23 cellular contexts compared by ENCODE assay signal in genomic region chr2:129821445-129821844, GRCh38.
"Had no signal": no experiment of that assay in that cellular context is flagged by ENCODE, and none has a peak within 500 bp of the region (broad histone marks: within the 10 kb centered on the region; RNA-seq: fewer than 3 reads in every experiment).

No MANE protein-coding gene starts in this region.

- H3K4me3 ChIP-seq: colonic mucosa, esophagus squamous epithelium, lower lobe of right lung, mucosa of descending colon, psoas muscle, skin epidermis, spleen, thoracic aorta, tibial nerve, upper lobe of right lung, uterus had no signal

- H3K4me1 Mint-ChIP-seq: naive B cell; neural crest cell; stimulated activated memory B cell treated with anti-CD40 and anti-IgM and Interleukin-4, amounts not matched to agents 10 μg/mL and 1 μg/mL and 100 μg/mL, for 72 hours had no signal

- H3K9me3 Mint-ChIP-seq: natural killer cell treated with Interleukin-12 subunit alpha and Interleukin-12 subunit beta and Interleukin-15 and Interleukin-18, amount 100 ng/mL, for 72 hours; neural crest cell; stimulated activated memory B cell treated with anti-CD40 and anti-IgM and Interleukin-4, amounts not matched to agents 10 μg/mL and 1 μg/mL and 100 μg/mL, for 72 hours had no signal

- H3K27me3 Mint-ChIP-seq: stimulated activated memory B cell treated with anti-CD40 and anti-IgM and Interleukin-4, amounts not matched to agents 10 μg/mL and 1 μg/mL and 100 μg/mL, for 72 hours had no signal

- H3K27ac Mint-ChIP-seq: naive B cell; natural killer cell treated with Interleukin-12 subunit alpha and Interleukin-12 subunit beta and Interleukin-15 and Interleukin-18, amount 100 ng/mL, for 72 hours; stimulated activated memory B cell treated with anti-CD40 and anti-IgM and Interleukin-4, amounts not matched to agents 10 μg/mL and 1 μg/mL and 100 μg/mL, for 72 hours had no signal

- DNase-seq: colonic mucosa; dermis blood vessel endothelial cell; effector memory CD4-positive, alpha-beta T cell; erythroblast; esophagus squamous epithelium; hypothalamus; lower lobe of right lung; mucosa of descending colon; naive B cell; psoas muscle; right cardiac atrium; spleen; stimulated activated CD4-positive, alpha-beta T cell treated with anti-CD3 and anti-CD28 coated beads, Interleukin-4, amount 100 ng/mL, for 4 hours; stimulated activated naive CD8-positive, alpha-beta T cell treated with anti-CD3 and anti-CD28 coated beads, Interleukin-15, Interleukin-2, amounts not matched to agents 100 U/mL and 50 U/mL, for 24 hours; substantia nigra; upper lobe of right lung; uterus had no signal

- H3K9me3 ChIP-seq: colonic mucosa, esophagus squamous epithelium, lower lobe of right lung, mucosa of descending colon, psoas muscle, spleen, thoracic aorta, upper lobe of right lung, uterus had no signal

- H3K27ac ChIP-seq: colonic mucosa, esophagus squamous epithelium, lower lobe of right lung, psoas muscle, skin epidermis, spleen, thoracic aorta, tibial nerve, upper lobe of right lung, uterus had no signal

- H3K4me3 Mint-ChIP-seq: naive B cell; natural killer cell treated with Interleukin-12 subunit alpha and Interleukin-12 subunit beta and Interleukin-15 and Interleukin-18, amount 100 ng/mL, for 72 hours; neural crest cell; stimulated activated memory B cell treated with anti-CD40 and anti-IgM and Interleukin-4, amounts not matched to agents 10 μg/mL and 1 μg/mL and 100 μg/mL, for 72 hours had no signal

- H3K36me3 ChIP-seq: colonic mucosa, esophagus squamous epithelium, lower lobe of right lung, spleen, thoracic aorta, upper lobe of right lung, uterus had no signal

- ATAC-seq: mucosa of descending colon; psoas muscle; right cardiac atrium; stimulated activated memory B cell treated with anti-CD40 and anti-IgM and Interleukin-4, amounts not matched to agents 10 μg/mL and 1 μg/mL and 100 μg/mL, for 72 hours; upper lobe of right lung had no signal

- H3K36me3 Mint-ChIP-seq: naive B cell; natural killer cell treated with Interleukin-12 subunit alpha and Interleukin-12 subunit beta and Interleukin-15 and Interleukin-18, amount 100 ng/mL, for 72 hours; stimulated activated memory B cell treated with anti-CD40 and anti-IgM and Interleukin-4, amounts not matched to agents 10 μg/mL and 1 μg/mL and 100 μg/mL, for 72 hours had no signal

- H3K4me1 ChIP-seq: colonic mucosa, lower lobe of right lung, psoas muscle, spleen, tibial nerve, upper lobe of right lung, uterus had no signal

- H3K27me3 ChIP-seq: colonic mucosa, esophagus squamous epithelium, tibial nerve, upper lobe of right lung, uterus had no signal
